ENCODE assay signal across 8 cellular contexts in genomic region chr3:186826316-186826977, GRCh38. TPM values are rescaled to one million over a fixed set of nuclear protein-coding genes. Genes with fewer than 3 reads are reported as not detected.
DNase-seq lines count a peak whose midpoint lies in the region; ATAC-seq and TF ChIP-seq lines count a peak whose summit lies in the region.

No MANE protein-coding gene starts in this region.

- peaks cover 26% of the 10 kb centered on the region for H3K36me3 Mint-ChIP-seq in Calu3 (ENCODE audit: insufficient read depth, unreplicated experiment)
- H3K36me3 Mint-ChIP-seq in natural killer cell treated with Interleukin-12 subunit alpha and Interleukin-12 subunit beta and Interleukin-15 and Interleukin-18, amount 100 ng/mL, for 72 hours: no peaks in the 10 kb centered on the region

- H3K9me3 Mint-ChIP-seq in Calu3 (ENCODE audit: low read depth, unreplicated experiment): no peaks in the 10 kb centered on the region
- H3K9me3 Mint-ChIP-seq in natural killer cell treated with Interleukin-12 subunit alpha and Interleukin-12 subunit beta and Interleukin-15 and Interleukin-18, amount 100 ng/mL, for 72 hours: no peaks in the 10 kb centered on the region

- no peaks in the 10 kb centered on the region for H4K20me1 ChIP-seq in OCI-LY3 (ENCODE audit: insufficient read depth, low read length)

- no peaks in the 10 kb centered on the region for H3K9me3 ChIP-seq in OCI-LY3 (ENCODE audit: insufficient read depth, low read length)

- H3K36me3 ChIP-seq in OCI-LY3 (replicated peaks; ENCODE audit: low read depth, low read length): no peaks in the 10 kb centered on the region

- CTCF ChIA-PET in Calu3 (lab: Charles Lee): interaction anchor here (1.2 to 1.5 kb wide), 2 partner anchors 12 to 853 kb away, joined by 3 read pairs; no protein-coding TSS in a partner anchor

- H3K9ac ChIP-seq in OCI-LY3 (ENCODE audit: low read length): peak overlapping the region; percentile 80

- peaks cover 77% of the 10 kb centered on the region for H3K27me3 Mint-ChIP-seq in Calu3 (ENCODE audit: unreplicated experiment)
- H3K27me3 Mint-ChIP-seq in natural killer cell treated with Interleukin-12 subunit alpha and Interleukin-12 subunit beta and Interleukin-15 and Interleukin-18, amount 100 ng/mL, for 72 hours: peaks cover 24 to 38% of the 10 kb centered on the region in 2 donors

- H2AFZ ChIP-seq in OCI-LY3 (ENCODE audit: low read depth, low read length): no peak overlapping the region

- TF ChIP-seq CTCF in Calu3 (IDR thresholded peaks at IDR 0.05; ENCODE audit: unreplicated experiment) (peak; percentile 23), OCI-LY3 (IDR thresholded peaks at IDR 0.05; ENCODE audit: low read depth, low read length) (no peak), coronary artery (IDR thresholded peaks at IDR 0.05) (no peak)

- no peak for DNase-seq in Calu3
- no peak for DNase-seq in coronary artery (ENCODE audit: low spot score)
- DNase-seq in natural killer cell treated with Interleukin-12 subunit alpha and Interleukin-12 subunit beta and Interleukin-15 and Interleukin-18, amount 100 ng/mL, for 72 hours (ENCODE audit: low spot score): no peak
- no peak for DNase-seq in NCI-H1048 (lab: John Stamatoyannopoulos, UW)
- no peak for DNase-seq in GOT3 (lab: John Stamatoyannopoulos, UW)

- peaks cover 9% of the 10 kb centered on the region for H3K79me2 ChIP-seq in OCI-LY3 (ENCODE audit: low read length)

- H3K4me3 Mint-ChIP-seq in Calu3 (ENCODE audit: low read depth, unreplicated experiment): peak overlapping the region; percentile 55
- peak overlapping the region; percentile 87 for H3K4me3 Mint-ChIP-seq in natural killer cell treated with Interleukin-12 subunit alpha and Interleukin-12 subunit beta and Interleukin-15 and Interleukin-18, amount 100 ng/mL, for 72 hours

- no peak overlapping the region for H3K27ac Mint-ChIP-seq in Calu3 (ENCODE audit: unreplicated experiment)
- peak overlapping the region; percentile 70 to 74 for H3K27ac Mint-ChIP-seq in natural killer cell treated with Interleukin-12 subunit alpha and Interleukin-12 subunit beta and Interleukin-15 and Interleukin-18, amount 100 ng/mL, for 72 hours

- peak overlapping the region; percentile 98 for H3K4me2 ChIP-seq in OCI-LY3 (ENCODE audit: low read length)

- peaks cover 32% of the 10 kb centered on the region for H3K4me1 ChIP-seq in OCI-LY3 (ENCODE audit: low read length)

- BruUV-seq in Calu3 (replicated peaks; lab: Mats Ljungman, UMichigan): no TSS peak

- H3K4me3 ChIP-seq in OCI-LY3 (ENCODE audit: low read length): peak overlapping the region; percentile 84
- H3K4me3 ChIP-seq in coronary artery: peak overlapping the region; percentile 83

- no peak overlapping the region for H3K27ac ChIP-seq in OCI-LY3 (ENCODE audit: low read length)
- H3K27ac ChIP-seq in coronary artery: peak overlapping the region in 1 of 2 donors; percentile 73

- peak in 1 of 2 donors; percentile 56 for ATAC-seq in natural killer cell treated with Interleukin-12 subunit alpha and Interleukin-12 subunit beta and Interleukin-15 and Interleukin-18, amount 100 ng/mL, for 72 hours
- ATAC-seq in esophagus mucosa (no peak), HG03354 (IDR thresholded peaks at IDR 0.05; ENCODE audit: poor library complexity, severe bottlenecking, unreplicated experiment) (no peak)

- H3K4me1 Mint-ChIP-seq in Calu3 (ENCODE audit: low read depth, unreplicated experiment): peaks cover 33% of the 10 kb centered on the region
- H3K4me1 Mint-ChIP-seq in natural killer cell treated with Interleukin-12 subunit alpha and Interleukin-12 subunit beta and Interleukin-15 and Interleukin-18, amount 100 ng/mL, for 72 hours (ENCODE audit: low read depth in 2 of 2): peaks cover 22 to 25% of the 10 kb centered on the region in 2 donors

- H3K27me3 ChIP-seq in OCI-LY3 (ENCODE audit: low read depth, low read length): peaks cover 33% of the 10 kb centered on the region

- intact Hi-C loops in Calu3 (cut with micrococcal nuclease; ENCODE audit: unreplicated experiment): loop anchor here (10.0 kb wide), 1 partner anchor 412 kb away; no protein-coding TSS in a partner anchor

RNA-seq across cellular contexts. Expression of gene ADIPOQ, which starts 16.1 kb away (rescaled TPM):
- total RNA-seq in Calu3 (2022) (not detected in 2 replicates), esophagus mucosa (0.08 TPM)
- total RNA-seq in natural killer cell treated with Interleukin-12 subunit alpha and Interleukin-12 subunit beta and Interleukin-15 and Interleukin-18, amount 100 ng/mL, for 72 hours: not detected

RNA-seq across cellular contexts. Expression of gene RFC4, which starts 20.2 kb away (rescaled TPM):
- 94.8 and 107 TPM in 2 replicates for total RNA-seq in Calu3 (2022)
- total RNA-seq in natural killer cell treated with Interleukin-12 subunit alpha and Interleukin-12 subunit beta and Interleukin-15 and Interleukin-18, amount 100 ng/mL, for 72 hours: 100 to 1,000 TPM in 1 of 2 donors, 10 to 100 TPM in 1; 63.1 to 114 TPM
- 18.2 TPM for total RNA-seq in esophagus mucosa

RNA-seq across cellular contexts. Expression of gene EIF4A2, which starts 43.1 kb away (rescaled TPM):
- total RNA-seq in Calu3 (2022): 593 and 650 TPM in 2 replicates
- total RNA-seq in natural killer cell treated with Interleukin-12 subunit alpha and Interleukin-12 subunit beta and Interleukin-15 and Interleukin-18, amount 100 ng/mL, for 72 hours: 100 to 1,000 TPM; 399 to 539 TPM
- total RNA-seq in esophagus mucosa: 118 TPM
